ENCODE assay signal across 8 cellular contexts in genomic region chr6:80214436-80215022, GRCh38.
DNase-seq lines count a peak whose midpoint lies in the region; ATAC-seq and TF ChIP-seq lines count a peak whose summit lies in the region.

No MANE protein-coding gene starts in this region.

- H3K9me3 Mint-ChIP-seq in activated CD8-positive, alpha-beta T cell treated with anti-CD3 and anti-CD28 coated beads, Interleukin-2, amount 10 ng/mL, durations not matched to agents 7 days and 5 days (ENCODE audit: insufficient read depth) = no peaks in the 10 kb centered on the region

- ATAC-seq in GM19455 (IDR thresholded peaks at IDR 0.05; ENCODE audit: unreplicated experiment) = peak; percentile 71
- ATAC-seq in HG03354 (IDR thresholded peaks at IDR 0.05; ENCODE audit: poor library complexity, severe bottlenecking, unreplicated experiment) = peak; percentile 80
- peak; percentile 74 for ATAC-seq in activated CD8-positive, alpha-beta T cell treated with anti-CD3 and anti-CD28 coated beads, Interleukin-2, amount 10 ng/mL, durations not matched to agents 7 days and 5 days
- peak; percentile 69 to 85 (median 77) for ATAC-seq in heart right ventricle
- ATAC-seq in gastrocnemius medialis = peak; percentile 63 to 77

- DNase-seq in DMS53 treated with DMSO at 0.1 percent for 48 hours (lab: John Stamatoyannopoulos, UW; ENCODE audit: unreplicated experiment) (peak; percentile 21), NCI-H345 treated with DMSO at 0.1 percent for 48 hours (lab: John Stamatoyannopoulos, UW; ENCODE audit: unreplicated experiment) (peak; percentile 13), heart right ventricle (peak in 1 of 2 donors; percentile 37), gastrocnemius medialis (no peak), mucosa of gallbladder (ENCODE audit: low spot score) (no peak)
- DNase-seq in activated CD8-positive, alpha-beta T cell treated with anti-CD3 and anti-CD28 coated beads, Interleukin-2, amount 10 ng/mL, durations not matched to agents 7 days and 5 days = peak; percentile 21

- H3K4me1 ChIP-seq in heart right ventricle = peaks cover 0 to 19% (median 11%) of the 10 kb centered on the region in 9 donors
- peaks cover 15 to 21% of the 10 kb centered on the region in 2 donors for H3K4me1 ChIP-seq in gastrocnemius medialis

- no peaks in the 10 kb centered on the region for H3K27me3 ChIP-seq in heart right ventricle
- no peaks in the 10 kb centered on the region for H3K27me3 ChIP-seq in gastrocnemius medialis

- H3K27me3 Mint-ChIP-seq in activated CD8-positive, alpha-beta T cell treated with anti-CD3 and anti-CD28 coated beads, Interleukin-2, amount 10 ng/mL, durations not matched to agents 7 days and 5 days (ENCODE audit: low read depth) = no peaks in the 10 kb centered on the region

- H3K36me3 ChIP-seq in heart right ventricle = no peaks in the 10 kb centered on the region
- no peaks in the 10 kb centered on the region for H3K36me3 ChIP-seq in gastrocnemius medialis

- H3K4me3 ChIP-seq in heart right ventricle = no peak overlapping the region
- no peak overlapping the region for H3K4me3 ChIP-seq in gastrocnemius medialis

- peak overlapping the region in 1 of 10 donors; percentile 22 for H3K27ac ChIP-seq in heart right ventricle
- H3K27ac ChIP-seq in gastrocnemius medialis = no peak overlapping the region

- H3K4me3 Mint-ChIP-seq in activated CD8-positive, alpha-beta T cell treated with anti-CD3 and anti-CD28 coated beads, Interleukin-2, amount 10 ng/mL, durations not matched to agents 7 days and 5 days = no peak overlapping the region

- TF ChIP-seq CTCF in heart right ventricle (IDR thresholded peaks at IDR 0.05) = peak; percentile 43 to 85 (median 72)
- peak; percentile 21 to 77 (median 51) for TF ChIP-seq CTCF in gastrocnemius medialis (IDR thresholded peaks at IDR 0.05 in 4 of 5, conservative IDR thresholded peaks at IDR 0.05 in 1 of 5)

- CTCF ChIA-PET in activated CD8-positive, alpha-beta T cell treated with anti-CD3 and anti-CD28 coated beads, Interleukin-2, amount 10 ng/mL, durations not matched to agents 7 days and 5 days (lab: Charles Lee) = interaction anchor here (0.8 to 2.3 kb wide), 17 partner anchors 8 to 1539 kb away, joined by 3 to 12 read pairs (median 4); partner anchors contain the start of gene BCKDHB

- 50 to 55% methylated on average over 4 of the region's 4 CpGs for WGBS in heart right ventricle, 2 donors

- H3K36me3 Mint-ChIP-seq in activated CD8-positive, alpha-beta T cell treated with anti-CD3 and anti-CD28 coated beads, Interleukin-2, amount 10 ng/mL, durations not matched to agents 7 days and 5 days (ENCODE audit: low read depth) = no peaks in the 10 kb centered on the region

- intact Hi-C loops in heart right ventricle (cut with DNase I) = loop anchor here in 4 of 10 donors (5.0 to 10.0 kb wide), 5 partner anchors 72 to 1540 kb away; partner anchors contain the start of gene TENT5A (in 2 of the 4)
- intact Hi-C loops in gastrocnemius medialis (cut with DNase I; ENCODE audit: low total_unique reads) = loop anchor here (5.0 kb wide), 1 partner anchor 1538 kb away; the partner anchor contains the start of gene TENT5A

- no peaks in the 10 kb centered on the region for H3K4me1 Mint-ChIP-seq in activated CD8-positive, alpha-beta T cell treated with anti-CD3 and anti-CD28 coated beads, Interleukin-2, amount 10 ng/mL, durations not matched to agents 7 days and 5 days (ENCODE audit: low read depth)

- POLR2A ChIA-PET in activated CD8-positive, alpha-beta T cell treated with anti-CD3 and anti-CD28 coated beads, Interleukin-2, amount 10 ng/mL, durations not matched to agents 7 days and 5 days (lab: Charles Lee) = no interaction called here

- no peak for TF ChIP-seq POLR2A in gastrocnemius medialis (IDR thresholded peaks at IDR 0.05)

- in situ Hi-C loops in gastrocnemius medialis (cut with MboI; ENCODE audit: low sequenced_read_pairs in 4 of 4) = no loop called here

- peaks cover 0 to 2% (median 0%) of the 10 kb centered on the region in 11 donors for H3K9me3 ChIP-seq in heart right ventricle
- H3K9me3 ChIP-seq in gastrocnemius medialis = no peaks in the 10 kb centered on the region

- no peak overlapping the region for H3K27ac Mint-ChIP-seq in activated CD8-positive, alpha-beta T cell treated with anti-CD3 and anti-CD28 coated beads, Interleukin-2, amount 10 ng/mL, durations not matched to agents 7 days and 5 days

Comparison
In these comparisons a context has a peak if more than half of its experiments do, and no peak if none do; other contexts are left out.
1. DNase-seq: peak in DMS53 treated with DMSO at 0.1 percent for 48 hours (single experiment), NCI-H345 treated with DMSO at 0.1 percent for 48 hours (single experiment) and activated CD8-positive, alpha-beta T cell treated with anti-CD3 and anti-CD28 coated beads, Interleukin-2, amount 10 ng/mL, durations not matched to agents 7 days and 5 days (single experiment); none in gastrocnemius medialis (0 of 2) and mucosa of gallbladder (single experiment).
2. Peak in every context shown above with its lines, with median percentiles within 50 percentile points of each other: ATAC-seq.